Comparison of ENCODE assay signal across 8 cellular contexts in genomic region chr17:44007346-44008204, GRCh38. TPM values are rescaled to one million over a fixed set of nuclear protein-coding genes. Genes with fewer than 3 reads are reported as not detected.
DNase-seq lines count a peak whose midpoint lies in the region; ATAC-seq and TF ChIP-seq lines count a peak whose summit lies in the region.

No MANE protein-coding gene starts in this region.

- H3K4me3 ChIP-seq in HAP-1: peak overlapping the region; percentile 66
- H3K4me3 ChIP-seq in iPS-18a (ENCODE audit: low read length): peak overlapping the region; percentile 79
- H3K4me3 ChIP-seq in stomach: peak overlapping the region; percentile 52 to 66 (median 57)

- in situ Hi-C loops in ACHN (cut with HindIII; ENCODE audit: low pct_ligation_motif_present, low pct_unique_long_range_greater_than_20kb, low sequenced_read_pairs) (no loop called here), HAP-1 (cut with MboI; ENCODE audit: low sequenced_read_pairs) (no loop called here)

- H3K27ac ChIP-seq in iPS-18a (ENCODE audit: low read length) (no peak overlapping the region), stomach (peak overlapping the region; percentile 0 to 73 (median 56))

- peaks cover 7% of the 10 kb centered on the region; the same call in 1 of the 2 replicates for H3K4me1 ChIP-seq in HAP-1
- H3K4me1 ChIP-seq in iPS-18a (ENCODE audit: control insufficient read depth, low read depth, low read length): peaks cover 12% of the 10 kb centered on the region
- H3K4me1 ChIP-seq in stomach: peaks cover 35 to 51% (median 45%) of the 10 kb centered on the region in 4 donors

- 6 to 13% (median 7%) methylated on average over 21 to 37 of the region's 37 CpGs for WGBS in stomach, 5 donors

- TF ChIP-seq EP300 in stomach (IDR thresholded peaks at IDR 0.05): no peak

- DNase-seq in ACHN (peak; percentile 54), HAP-1 (ENCODE audit: low spot score in 2 of 2) (peak in 1 of 2 experiments; percentile 39), stomach (no peak), inferior parietal cortex (ENCODE audit: extremely low spot score) (no peak), cortex of kidney (lab: John Stamatoyannopoulos, UW) (no peak)
- DNase-seq in activated naive CD4-positive, alpha-beta T cell treated with anti-CD3 and anti-CD28 coated beads, Interleukin-2, amount 50 U/mL, for 72 hours (ENCODE audit: low spot score in 2 of 2): no peak

- H3K27me3 ChIP-seq in HAP-1 (ENCODE audit: low read depth) (no peaks in the 10 kb centered on the region), iPS-18a (ENCODE audit: control insufficient read depth, insufficient read depth, low read length) (peaks cover 58% of the 10 kb centered on the region), stomach (peaks cover 14 to 44% (median 25%) of the 10 kb centered on the region in 3 donors)

- no peak overlapping the region for H3K9ac ChIP-seq in iPS-18a (ENCODE audit: low read length)

- peak overlapping the region; percentile 44 to 67 for H3K27ac Mint-ChIP-seq in activated naive CD4-positive, alpha-beta T cell treated with anti-CD3 and anti-CD28 coated beads, Interleukin-2, amount 50 U/mL, for 72 hours

- no peaks in the 10 kb centered on the region for H3K9me3 Mint-ChIP-seq in activated naive CD4-positive, alpha-beta T cell treated with anti-CD3 and anti-CD28 coated beads, Interleukin-2, amount 50 U/mL, for 72 hours

- H3K36me3 Mint-ChIP-seq in activated naive CD4-positive, alpha-beta T cell treated with anti-CD3 and anti-CD28 coated beads, Interleukin-2, amount 50 U/mL, for 72 hours: peaks cover 5 to 9% of the 10 kb centered on the region in 2 donors

- H3K9me3 ChIP-seq in HAP-1 (no peaks in the 10 kb centered on the region), iPS-18a (ENCODE audit: control insufficient read depth, low read depth, low read length) (no peaks in the 10 kb centered on the region), stomach (no peaks in the 10 kb centered on the region)

- H3K36me3 ChIP-seq in HAP-1 (replicated peaks): peaks cover 14% of the 10 kb centered on the region; the same call in 1 of the 2 replicates
- H3K36me3 ChIP-seq in iPS-18a (ENCODE audit: control insufficient read depth, low read depth, low read length): peaks cover 3% of the 10 kb centered on the region
- peaks cover 4 to 32% (median 24%) of the 10 kb centered on the region in 4 donors for H3K36me3 ChIP-seq in stomach

- intact Hi-C loops in stomach (cut with DNase I; ENCODE audit: low total_unique reads): no loop called here

- ATAC-seq in activated naive CD4-positive, alpha-beta T cell treated with anti-CD3 and anti-CD28 coated beads, Interleukin-2, amount 50 U/mL, for 72 hours: no peak
- ATAC-seq in HG02981 (IDR thresholded peaks at IDR 0.05; ENCODE audit: unreplicated experiment): no peak

- no peak for TF ChIP-seq POLR2A in stomach (IDR thresholded peaks at IDR 0.05)

- no peak for TF ChIP-seq CTCF in stomach (IDR thresholded peaks at IDR 0.05)

RNA-seq across cellular contexts. Expression of gene NAGS, which starts 3.2 kb away (rescaled TPM):
- total RNA-seq in activated naive CD4-positive, alpha-beta T cell treated with anti-CD3 and anti-CD28 coated beads, Interleukin-2, amount 50 U/mL, for 72 hours: 1 to 10 TPM in 1 of 2 donors, under 1 TPM in 1; 0.18 to 3.0 TPM
- 1 to 10 TPM in 1 of 5 donors, under 1 TPM in 2, not detected in 2; 0.29 to 1.5 (median 0.58) TPM for total RNA-seq in stomach
- 1 to 10 TPM in 2 of 3 donors, under 1 TPM in 1; 0.61 to 1.4 (median 1.2) TPM for polyA plus RNA-seq in stomach

RNA-seq across cellular contexts. Expression of gene TMEM101, which starts 7.2 kb away (rescaled TPM):
- 10 to 100 TPM; 32.8 to 43.6 TPM for total RNA-seq in activated naive CD4-positive, alpha-beta T cell treated with anti-CD3 and anti-CD28 coated beads, Interleukin-2, amount 50 U/mL, for 72 hours
- total RNA-seq in stomach: 10 to 100 TPM in 4 of 5 donors, 1 to 10 TPM in 1; 1.8 to 41.9 (median 17.7) TPM
- 10 to 100 TPM; 29.6 to 40.8 (median 38.0) TPM for polyA plus RNA-seq in stomach

RNA-seq across cellular contexts. Expression of gene PYY, which starts 53.8 kb away (rescaled TPM):
- not detected for total RNA-seq in activated naive CD4-positive, alpha-beta T cell treated with anti-CD3 and anti-CD28 coated beads, Interleukin-2, amount 50 U/mL, for 72 hours
- 10 to 100 TPM in 1 of 5 donors, not detected in 4; 71.3 TPM for total RNA-seq in stomach
- polyA plus RNA-seq in stomach: under 1 TPM in 1 of 3 donors, not detected in 2; 0.35 TPM

RNA-seq across cellular contexts. Expression of gene LSM12, which starts 58.9 kb away (rescaled TPM):
- total RNA-seq in activated naive CD4-positive, alpha-beta T cell treated with anti-CD3 and anti-CD28 coated beads, Interleukin-2, amount 50 U/mL, for 72 hours: 10 to 100 TPM; 71.4 to 73.5 TPM
- 10 to 100 TPM; 19.8 to 34.5 (median 30.4) TPM for total RNA-seq in stomach
- 10 to 100 TPM; 25.4 to 30.7 (median 29.9) TPM for polyA plus RNA-seq in stomach
